ENCODE assay signal across 2 cellular contexts in genomic region chr16:22055881-22056280, GRCh38.
TF ChIP-seq lines count a peak whose summit lies in the region.

No MANE protein-coding gene starts in this region.

TF ChIP-seq in HepG2, 621 proteins besides CTCF, POLR2A, EP300 and RAD21:
- peak; percentile 34 for TF ChIP-seq RBM22 (optimal IDR thresholded peaks at IDR 0.05; ENCODE audit: low read length)
- no peak for TF ChIP-seq ZMAT3 (CRISPR knock-in tag; conservative IDR thresholded peaks at IDR 0.05)
TF ChIP-seq in HepG2: peak in this region for 1.

TF ChIP-seq in K562, 482 proteins besides CTCF, POLR2A, EP300 and RAD21:
- TF ChIP-seq ZNF655 (CRISPR knock-in tag; IDR thresholded peaks at IDR 0.05), result no peak
- no peak for TF ChIP-seq TFAP4 (CRISPR knock-in tag; IDR thresholded peaks at IDR 0.05; ENCODE audit: borderline replicate concordance)
- TF ChIP-seq, protein P1, sequence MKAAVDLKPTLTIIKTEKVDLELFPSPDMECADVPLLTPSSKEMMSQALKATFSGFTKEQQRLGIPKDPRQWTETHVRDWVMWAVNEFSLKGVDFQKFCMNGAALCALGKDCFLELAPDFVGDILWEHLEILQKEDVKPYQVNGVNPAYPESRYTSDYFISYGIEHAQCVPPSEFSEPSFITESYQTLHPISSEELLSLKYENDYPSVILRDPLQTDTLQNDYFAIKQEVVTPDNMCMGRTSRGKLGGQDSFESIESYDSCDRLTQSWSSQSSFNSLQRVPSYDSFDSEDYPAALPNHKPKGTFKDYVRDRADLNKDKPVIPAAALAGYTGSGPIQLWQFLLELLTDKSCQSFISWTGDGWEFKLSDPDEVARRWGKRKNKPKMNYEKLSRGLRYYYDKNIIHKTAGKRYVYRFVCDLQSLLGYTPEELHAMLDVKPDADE (conservative IDR thresholded peaks at IDR 0.05; ENCODE audit: control insufficient read depth, low read depth, low read length), result no peak
- TF ChIP-seq RFX5 (IDR thresholded peaks at IDR 0.05; ENCODE audit: low read depth, low read length), result no peak
- TF ChIP-seq, protein P2, sequence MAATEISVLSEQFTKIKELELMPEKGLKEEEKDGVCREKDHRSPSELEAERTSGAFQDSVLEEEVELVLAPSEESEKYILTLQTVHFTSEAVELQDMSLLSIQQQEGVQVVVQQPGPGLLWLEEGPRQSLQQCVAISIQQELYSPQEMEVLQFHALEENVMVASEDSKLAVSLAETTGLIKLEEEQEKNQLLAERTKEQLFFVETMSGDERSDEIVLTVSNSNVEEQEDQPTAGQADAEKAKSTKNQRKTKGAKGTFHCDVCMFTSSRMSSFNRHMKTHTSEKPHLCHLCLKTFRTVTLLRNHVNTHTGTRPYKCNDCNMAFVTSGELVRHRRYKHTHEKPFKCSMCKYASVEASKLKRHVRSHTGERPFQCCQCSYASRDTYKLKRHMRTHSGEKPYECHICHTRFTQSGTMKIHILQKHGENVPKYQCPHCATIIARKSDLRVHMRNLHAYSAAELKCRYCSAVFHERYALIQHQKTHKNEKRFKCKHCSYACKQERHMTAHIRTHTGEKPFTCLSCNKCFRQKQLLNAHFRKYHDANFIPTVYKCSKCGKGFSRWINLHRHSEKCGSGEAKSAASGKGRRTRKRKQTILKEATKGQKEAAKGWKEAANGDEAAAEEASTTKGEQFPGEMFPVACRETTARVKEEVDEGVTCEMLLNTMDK (IDR thresholded peaks at IDR 0.05; ENCODE audit: borderline replicate concordance, insufficient read depth, low read depth, low read length, poor library complexity, severe bottlenecking), result peak; percentile 71
- no peak for TF ChIP-seq PRPF4 (IDR thresholded peaks at IDR 0.05; ENCODE audit: insufficient read depth, low read depth, low read length, poor library complexity, severe bottlenecking)
- peak; percentile 40; the same call in 1 of the 2 replicates for TF ChIP-seq SMARCA4 (IDR thresholded peaks at IDR 0.05)
- no peak for TF ChIP-seq RBM15 (IDR thresholded peaks at IDR 0.05; ENCODE audit: insufficient read depth, low read length)
- TF ChIP-seq TAL1 (IDR thresholded peaks at IDR 0.05), result no peak
- 0 out of 2 replicates have a peak, but pooled peaks have one; percentile 30 for TF ChIP-seq SMC3 (conservative IDR thresholded peaks at IDR 0.05; ENCODE audit: insufficient read depth, low read depth, low read length)
